In the genomic region with DNA sequence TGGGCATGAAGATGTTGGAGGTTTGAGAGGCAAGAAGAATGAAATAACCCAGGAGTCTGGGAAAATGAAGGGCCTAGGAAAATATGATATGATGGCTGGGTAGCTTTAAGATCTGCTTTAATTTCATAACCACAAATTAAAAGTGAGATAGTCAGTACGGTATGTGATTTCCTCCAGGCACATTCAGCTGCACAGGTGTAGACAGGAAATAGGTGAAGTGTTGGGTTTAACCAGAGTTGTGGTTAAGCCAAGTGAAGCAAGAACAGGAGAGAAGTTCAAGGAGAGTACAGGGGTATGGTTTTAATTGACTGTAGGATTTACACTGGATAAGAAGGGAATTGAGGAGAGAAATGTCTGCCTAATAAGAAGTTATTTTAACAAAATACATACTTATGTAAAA, we compare ENCODE assay signal across 24 cellular contexts. TPM values are rescaled to one million over a fixed set of nuclear protein-coding genes. Genes with fewer than 3 reads are reported as not detected.
"Had no signal": no experiment of that assay in that cellular context is flagged by ENCODE, and none has a peak within 500 bp of the region (broad histone marks: within the 10 kb centered on the region; RNA-seq: fewer than 3 reads in every experiment).

No MANE protein-coding gene starts in this region.

- H3K9me3 ChIP-seq: psoas muscle, right lobe of liver, thoracic aorta, transverse colon had no signal

- H3K4me1 ChIP-seq: parathyroid adenoma, psoas muscle, transverse colon had no signal

- H3K4me3 Mint-ChIP-seq: naive thymus-derived CD4-positive, alpha-beta T cell; nephron progenitor cell; stimulated activated naive B cell treated with anti-CD40 and anti-IgM and Interleukin-4, amounts not matched to agents 10 μg/mL and 1 μg/mL and 100 μg/mL, for 72 hours; stimulated activated naive CD8-positive, alpha-beta T cell treated with anti-CD3 and anti-CD28 coated beads, Interleukin-15, amount 100 ng/mL, for 72 hours had no signal

- H3K4me3 ChIP-seq: hepatocyte, psoas muscle, right lobe of liver, thoracic aorta, transverse colon had no signal

- H3K9me3 Mint-ChIP-seq: nephron progenitor cell; stimulated activated naive B cell treated with anti-CD40 and anti-IgM and Interleukin-4, amounts not matched to agents 10 μg/mL and 1 μg/mL and 100 μg/mL, for 72 hours; stimulated activated naive CD8-positive, alpha-beta T cell treated with anti-CD3 and anti-CD28 coated beads, Interleukin-15, amount 100 ng/mL, for 72 hours had no signal

- ATAC-seq: left colon; naive thymus-derived CD4-positive, alpha-beta T cell; psoas muscle; stimulated activated naive B cell treated with anti-CD40 and anti-IgM and Interleukin-4, amounts not matched to agents 10 μg/mL and 1 μg/mL and 100 μg/mL, for 72 hours; stimulated activated naive CD8-positive, alpha-beta T cell treated with anti-CD3 and anti-CD28 coated beads, Interleukin-15, amount 100 ng/mL, for 72 hours had no signal

- DNase-seq: effector memory CD4-positive, alpha-beta T cell; foreskin melanocyte; head of caudate nucleus; left colon; naive thymus-derived CD4-positive, alpha-beta T cell; nephron progenitor cell; psoas muscle; retina; right lobe of liver; stimulated activated CD4-positive, alpha-beta T cell treated with anti-CD3 and anti-CD28 coated beads, Interleukin-2, amount 100 ng/mL, for 24 hours; stimulated activated CD4-positive, alpha-beta T cell treated with anti-CD3 and anti-CD28 coated beads, Interleukin-4, amount 100 ng/mL, for 4 hours; stimulated activated naive B cell treated with anti-CD40 and anti-IgM and Interleukin-4, amounts not matched to agents 10 μg/mL and 1 μg/mL and 100 μg/mL, for 72 hours; stimulated activated naive CD8-positive, alpha-beta T cell treated with anti-CD3 and anti-CD28 coated beads, Interleukin-15, amount 100 ng/mL, for 72 hours; transverse colon had no signal

- H3K27me3 ChIP-seq: hepatocyte, right lobe of liver, transverse colon had no signal

- H3K9ac ChIP-seq: parathyroid adenoma had no signal

- H3K4me1 Mint-ChIP-seq: naive thymus-derived CD4-positive, alpha-beta T cell; nephron progenitor cell; stimulated activated naive B cell treated with anti-CD40 and anti-IgM and Interleukin-4, amounts not matched to agents 10 μg/mL and 1 μg/mL and 100 μg/mL, for 72 hours; stimulated activated naive CD8-positive, alpha-beta T cell treated with anti-CD3 and anti-CD28 coated beads, Interleukin-15, amount 100 ng/mL, for 72 hours had no signal

- H3K27me3 Mint-ChIP-seq: stimulated activated naive B cell treated with anti-CD40 and anti-IgM and Interleukin-4, amounts not matched to agents 10 μg/mL and 1 μg/mL and 100 μg/mL, for 72 hours; stimulated activated naive CD8-positive, alpha-beta T cell treated with anti-CD3 and anti-CD28 coated beads, Interleukin-15, amount 100 ng/mL, for 72 hours had no signal

- H3K27ac ChIP-seq: hepatocyte, parathyroid adenoma, psoas muscle, thoracic aorta, transverse colon had no signal

- H2AFZ ChIP-seq: hepatocyte, parathyroid adenoma had no signal

- H3K36me3 Mint-ChIP-seq: naive thymus-derived CD4-positive, alpha-beta T cell; stimulated activated naive B cell treated with anti-CD40 and anti-IgM and Interleukin-4, amounts not matched to agents 10 μg/mL and 1 μg/mL and 100 μg/mL, for 72 hours had no signal

- H3K36me3 ChIP-seq: right lobe of liver, thoracic aorta, transverse colon had no signal

- H3K27ac Mint-ChIP-seq: naive thymus-derived CD4-positive, alpha-beta T cell; nephron progenitor cell; stimulated activated naive B cell treated with anti-CD40 and anti-IgM and Interleukin-4, amounts not matched to agents 10 μg/mL and 1 μg/mL and 100 μg/mL, for 72 hours; stimulated activated naive CD8-positive, alpha-beta T cell treated with anti-CD3 and anti-CD28 coated beads, Interleukin-15, amount 100 ng/mL, for 72 hours had no signal

- H3K4me2 ChIP-seq: hepatocyte had no signal

- H3K79me2 ChIP-seq: hepatocyte, parathyroid adenoma had no signal

RNA-seq across cellular contexts. Expression of gene PNLIPRP3, which starts 2.6 kb away (rescaled TPM):
- total RNA-seq: epithelial cell of proximal tubule; kidney epithelial cell; liver; lung microvascular endothelial cell; mesenteric fat pad; mononuclear cell; naive thymus-derived CD4-positive, alpha-beta T cell; psoas muscle; right lobe of liver; ureter had no signal
- polyA plus RNA-seq: liver; naive thymus-derived CD4-positive, alpha-beta T cell; psoas muscle had no signal
